9 cellular contexts compared by ENCODE assay signal in the genomic region with DNA sequence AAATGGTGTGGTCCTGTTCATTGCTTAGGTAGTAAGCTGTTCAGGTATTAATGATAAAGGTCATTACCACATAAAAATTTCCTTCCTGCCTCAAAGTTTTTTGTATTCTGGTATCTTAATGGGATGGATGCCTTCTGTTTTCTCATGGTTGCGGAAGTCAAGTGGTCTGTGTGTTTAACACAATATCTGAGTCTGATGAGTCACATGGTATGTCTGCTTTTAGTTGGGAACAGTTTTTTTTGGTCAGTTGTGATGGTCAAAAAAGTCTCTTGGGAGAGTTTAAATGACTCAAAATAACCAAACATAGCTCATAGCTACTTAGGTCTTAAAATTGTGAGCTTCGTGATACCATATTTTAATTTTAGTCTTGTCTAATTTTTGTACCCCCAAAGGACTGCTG. TPM values are rescaled to one million over a fixed set of nuclear protein-coding genes. Genes with fewer than 3 reads are reported as not detected.
DNase-seq lines count a peak whose midpoint lies in the region; ATAC-seq and TF ChIP-seq lines count a peak whose summit lies in the region.
"Had no signal": no experiment of that assay in that cellular context is flagged by ENCODE, and none has a peak within 500 bp of the region (broad histone marks: within the 10 kb centered on the region; RNA-seq: fewer than 3 reads in every experiment).

No MANE protein-coding gene starts in this region.

- no peaks in the 10 kb centered on the region for H3K4me1 Mint-ChIP-seq in T-helper 2 cell treated with Interferon-gamma antibody and Interleukin-4, amounts not matched to agents 5 μg/mL and 100 μg/mL, for 36 hours (ENCODE audit: low read depth)

- ATAC-seq in GM18502 (IDR thresholded peaks at IDR 0.05; ENCODE audit: poor library complexity, unreplicated experiment), result peak; percentile 66
- peak; percentile 63 for ATAC-seq in HG02798 (IDR thresholded peaks at IDR 0.05; ENCODE audit: poor library complexity, unreplicated experiment)
- no peak for ATAC-seq in HG02642 (IDR thresholded peaks at IDR 0.05; ENCODE audit: poor library complexity, unreplicated experiment)

- H3K27me3 Mint-ChIP-seq in T-helper 2 cell treated with Interferon-gamma antibody and Interleukin-4, amounts not matched to agents 5 μg/mL and 100 μg/mL, for 36 hours (ENCODE audit: low read depth), result no peaks in the 10 kb centered on the region

- H3K36me3 Mint-ChIP-seq in T-helper 2 cell treated with Interferon-gamma antibody and Interleukin-4, amounts not matched to agents 5 μg/mL and 100 μg/mL, for 36 hours (ENCODE audit: low read depth), result no peaks in the 10 kb centered on the region

- no peak overlapping the region for H3K4me3 ChIP-seq in cardiac fibroblast (replicated peaks in 1 of 2; ENCODE audit: low read depth in 2 of 2, low read length in 2 of 2)

- DNase-seq in cardiac fibroblast (ENCODE audit: low read depth in 2 of 2), result peak; percentile 68 to 96
- peak; percentile 10 for DNase-seq in renal cortical epithelial cell (ENCODE audit: low read depth)
- DNase-seq in KG1 (lab: John Stamatoyannopoulos, UW), result no peak
- no peak for DNase-seq in T-helper 2 cell treated with Interferon-gamma antibody and Interleukin-4, amounts not matched to agents 5 μg/mL and 100 μg/mL, for 36 hours (ENCODE audit: low spot score)
- DNase-seq in retina, result no peak
- DNase-seq: MM.1S had no signal

- H3K27ac Mint-ChIP-seq in T-helper 2 cell treated with Interferon-gamma antibody and Interleukin-4, amounts not matched to agents 5 μg/mL and 100 μg/mL, for 36 hours, result no peak overlapping the region

- no peak overlapping the region for H3K4me3 Mint-ChIP-seq in T-helper 2 cell treated with Interferon-gamma antibody and Interleukin-4, amounts not matched to agents 5 μg/mL and 100 μg/mL, for 36 hours

- H3K9me3 Mint-ChIP-seq in T-helper 2 cell treated with Interferon-gamma antibody and Interleukin-4, amounts not matched to agents 5 μg/mL and 100 μg/mL, for 36 hours, result no peaks in the 10 kb centered on the region

- no peak for TF ChIP-seq CTCF in cardiac fibroblast (IDR thresholded peaks at IDR 0.05; ENCODE audit: low read depth, low read length)

RNA-seq across cellular contexts. Expression of a gene that starts 40.7 kb away (rescaled TPM):
- total RNA-seq in renal cortical epithelial cell, result 15.7 and 32.5 TPM in 2 replicates

RNA-seq across cellular contexts. Expression of a gene that starts 47.9 kb away (rescaled TPM):
- total RNA-seq in renal cortical epithelial cell, result 24.6 and 65.5 TPM in 2 replicates

Comparison
In these comparisons a context has a peak if more than half of its experiments do, and no peak if none do; other contexts are left out.
1. DNase-seq: peak in cardiac fibroblast (2 of 2) and renal cortical epithelial cell (single experiment); none in KG1 (single experiment), T-helper 2 cell treated with Interferon-gamma antibody and Interleukin-4, amounts not matched to agents 5 μg/mL and 100 μg/mL, for 36 hours (single experiment) and retina (single experiment).